In the genomic region with DNA sequence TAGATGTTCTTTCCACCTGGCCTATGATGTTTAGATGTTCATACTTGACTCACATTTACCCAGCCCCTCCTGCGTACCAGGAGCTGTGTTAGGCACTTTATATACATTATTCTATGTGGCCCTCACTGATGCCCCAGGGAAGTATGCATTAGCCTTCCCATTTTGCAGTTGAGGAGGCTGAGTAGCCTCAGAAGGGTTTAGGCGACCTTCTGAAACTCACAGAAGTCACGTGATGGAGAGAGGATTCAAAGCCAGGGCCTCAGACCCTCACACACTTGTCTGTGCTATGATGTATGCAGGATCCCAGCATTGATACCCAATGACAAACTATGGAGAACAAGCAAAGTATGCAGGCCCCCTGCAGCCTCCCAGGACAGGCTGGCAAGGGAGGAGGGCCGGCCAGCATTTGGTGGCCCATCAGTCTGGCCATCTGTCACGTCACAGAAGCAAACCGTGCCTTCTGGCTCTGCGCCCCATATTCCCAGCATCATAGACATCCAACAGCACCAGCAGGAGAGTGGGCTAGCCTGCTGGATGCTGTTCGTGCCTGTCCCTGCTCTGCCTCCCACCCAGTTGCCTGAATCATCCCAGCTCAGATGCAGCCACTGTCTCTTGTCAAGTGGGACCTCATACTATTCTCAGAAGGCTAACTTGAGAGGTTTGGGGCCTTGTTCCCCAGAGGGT, we compare ENCODE assay signal across 19 cellular contexts. TPM values are rescaled to one million over a fixed set of nuclear protein-coding genes. Genes with fewer than 3 reads are reported as not detected.
"Had no signal": no experiment of that assay in that cellular context is flagged by ENCODE, and none has a peak within 500 bp of the region (broad histone marks: within the 10 kb centered on the region; RNA-seq: fewer than 3 reads in every experiment).

No MANE protein-coding gene starts in this region.

- H3K4me3 Mint-ChIP-seq: activated naive CD8-positive, alpha-beta T cell; mesothelial cell of epicardium; nephron progenitor cell had no signal

- H3K36me3 ChIP-seq: vagina had no signal

- FAIRE-seq: keratinocyte had no signal

- H3K27me3 ChIP-seq: tibial artery, vagina had no signal

- DNase-seq: activated CD4-positive, alpha-beta T cell treated with anti-CD3 and anti-CD28 coated beads, Interleukin-2, amount 50 U/mL, for 4 hours; activated CD4-positive, CD25-positive, alpha-beta regulatory T cell treated with anti-CD3 and anti-CD28 coated beads, Interleukin-2, amount 50 U/mL, for 72 hours; activated T-cell treated with anti-CD3 and anti-CD28 coated beads for 4 hours; foreskin melanocyte; nephron progenitor cell; nucleus accumbens; stimulated activated CD4-positive, alpha-beta T cell treated with anti-CD3 and anti-CD28 coated beads, Interleukin-12 subunit alpha, Interleukin-12 subunit beta, amount 100 ng/mL, for 4 hours; stimulated activated CD4-positive, alpha-beta T cell treated with anti-CD3 and anti-CD28 coated beads, Interleukin-2, amount 100 ng/mL, for 24 hours; stimulated activated naive CD4-positive, alpha-beta T cell treated with Interleukin-2 at 50 U/mL for 16 hours; T-helper 1 cell; T1000; tibial artery had no signal

- H3K4me1 ChIP-seq: vagina had no signal

- ATAC-seq: left lobe of liver had no signal

- H3K9me3 Mint-ChIP-seq: mesothelial cell of epicardium, nephron progenitor cell had no signal

- H3K27ac Mint-ChIP-seq: activated naive CD8-positive, alpha-beta T cell; nephron progenitor cell had no signal

- H3K27ac ChIP-seq: epithelial cell of prostate, vagina had no signal

- H3K9me3 ChIP-seq: tibial artery, vagina had no signal

- H3K4me3 ChIP-seq: lung, tibial artery, vagina had no signal

- H3K27me3 Mint-ChIP-seq: activated naive CD8-positive, alpha-beta T cell had no signal

RNA-seq across cellular contexts. Expression of a gene that starts 50.3 kb away (rescaled TPM):
- total RNA-seq: left lobe of liver had no signal
